ENCODE assay signal across 8 cellular contexts in the genomic region with DNA sequence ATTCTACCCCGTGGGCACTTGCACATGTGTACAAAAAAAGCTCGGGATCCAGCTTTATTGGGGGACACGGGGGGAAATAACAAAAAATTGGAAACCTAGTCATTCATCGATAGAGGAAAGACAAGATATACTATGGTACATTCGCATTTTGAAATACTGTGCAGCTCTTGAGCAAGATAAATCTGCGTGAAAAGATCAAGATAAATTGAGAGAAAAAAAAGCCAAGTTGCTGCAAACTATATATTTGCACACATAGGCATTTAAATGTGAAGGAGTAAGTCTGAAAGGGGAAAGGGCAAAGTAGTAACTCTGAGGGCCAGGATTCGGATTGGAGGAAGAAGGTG. TPM values are rescaled to one million over a fixed set of nuclear protein-coding genes. Genes with fewer than 3 reads are reported as not detected.
DNase-seq lines count a peak whose midpoint lies in the region; ATAC-seq and TF ChIP-seq lines count a peak whose summit lies in the region.

No MANE protein-coding gene starts in this region.

- intact Hi-C loops in adrenal gland (cut with DNase I) (no loop called here), testis (cut with DNase I; ENCODE audit: low total_unique reads) (no loop called here)

- no peak for TF ChIP-seq POLR2A in adrenal gland (IDR thresholded peaks at IDR 0.05)
- TF ChIP-seq POLR2A in testis (IDR thresholded peaks at IDR 0.05) = no peak

- H3K4me3 ChIP-seq in adrenal gland = peak overlapping the region in 3 of 4 donors; percentile 50 to 78 (median 72)
- H3K4me3 ChIP-seq in testis = peak overlapping the region; percentile 84 to 89

- no peaks in the 10 kb centered on the region for H3K27me3 Mint-ChIP-seq in T-helper 2 cell treated with Interferon-gamma antibody and Interleukin-4, amounts not matched to agents 5 μg/mL and 100 μg/mL, for 36 hours (ENCODE audit: low read depth)

- DNase-seq in T-helper 2 cell treated with Interferon-gamma antibody and Interleukin-4, amounts not matched to agents 5 μg/mL and 100 μg/mL, for 36 hours (ENCODE audit: low spot score) = no peak
- DNase-seq in T-helper 2 cell = no peak
- DNase-seq in adrenal gland = no peak
- no peak for DNase-seq in left lobe of liver (ENCODE audit: low spot score)
- DNase-seq in testis = no peak
- DNase-seq in mucosa of gallbladder (ENCODE audit: low spot score) = no peak
- DNase-seq in anterior cingulate cortex (lab: John Stamatoyannopoulos, UW) = no peak
- no peak for DNase-seq in T-helper 9 cell

- H3K9me3 ChIP-seq in adrenal gland (replicated peaks in 1 of 3) (no peaks in the 10 kb centered on the region), testis (no peaks in the 10 kb centered on the region)

- TF ChIP-seq CTCF in adrenal gland (IDR thresholded peaks at IDR 0.05) (no peak), testis (IDR thresholded peaks at IDR 0.05) (no peak)

- peak; percentile 4 for ATAC-seq in left lobe of liver

- peaks cover 27% of the 10 kb centered on the region for H3K36me3 Mint-ChIP-seq in T-helper 2 cell treated with Interferon-gamma antibody and Interleukin-4, amounts not matched to agents 5 μg/mL and 100 μg/mL, for 36 hours (ENCODE audit: low read depth)

- no peaks in the 10 kb centered on the region for H3K36me3 ChIP-seq in adrenal gland (replicated peaks in 1 of 2)
- H3K36me3 ChIP-seq in testis (ENCODE audit: low read depth, missing control alignments) = no peaks in the 10 kb centered on the region

- H3K9me3 Mint-ChIP-seq in T-helper 2 cell treated with Interferon-gamma antibody and Interleukin-4, amounts not matched to agents 5 μg/mL and 100 μg/mL, for 36 hours = no peaks in the 10 kb centered on the region

- H3K27ac Mint-ChIP-seq in T-helper 2 cell treated with Interferon-gamma antibody and Interleukin-4, amounts not matched to agents 5 μg/mL and 100 μg/mL, for 36 hours = peak overlapping the region; percentile 96

- H3K4me3 Mint-ChIP-seq in T-helper 2 cell treated with Interferon-gamma antibody and Interleukin-4, amounts not matched to agents 5 μg/mL and 100 μg/mL, for 36 hours = peak overlapping the region; percentile 93

- peaks cover 35% of the 10 kb centered on the region for H3K4me1 Mint-ChIP-seq in T-helper 2 cell treated with Interferon-gamma antibody and Interleukin-4, amounts not matched to agents 5 μg/mL and 100 μg/mL, for 36 hours (ENCODE audit: low read depth)

- H3K4me1 ChIP-seq in adrenal gland (replicated peaks in 1 of 2) = peaks cover 4 to 23% of the 10 kb centered on the region in 2 donors
- H3K4me1 ChIP-seq in testis = peaks cover 20% of the 10 kb centered on the region

- H3K27me3 ChIP-seq in adrenal gland (no peaks in the 10 kb centered on the region), testis (no peaks in the 10 kb centered on the region)

- 18 to 21% (median 20%) methylated on average over 7 of the region's 7 CpGs for WGBS in adrenal gland, 4 donors
- 12 to 16% methylated on average over 7 of the region's 7 CpGs for WGBS in testis, 2 donors

- peak overlapping the region; percentile 53 to 92 (median 73) for H3K27ac ChIP-seq in adrenal gland
- H3K27ac ChIP-seq in testis = peak overlapping the region; percentile 92 to 94

RNA-seq across cellular contexts. Expression of a gene that starts 0.6 kb away (rescaled TPM):
- 10 to 100 TPM; 15.3 to 28.7 (median 23.8) TPM for total RNA-seq in adrenal gland
- 10 to 100 TPM in 1 of 3 donors, 1 to 10 TPM in 2; 3.9 to 21.1 (median 4.5) TPM for polyA plus RNA-seq in adrenal gland
- total RNA-seq in left lobe of liver = 9.2 TPM
- total RNA-seq in testis = 10 to 100 TPM; 36.5 to 40.7 TPM
- polyA plus RNA-seq in testis (ENCODE audit: insufficient read depth, low read depth, low replicate concordance) = 21.3 TPM
- 31.1 TPM for total RNA-seq in mucosa of gallbladder

RNA-seq across cellular contexts. Expression of a gene that starts 26.9 kb away (rescaled TPM):
- total RNA-seq in adrenal gland (10 to 100 TPM; 11.3 to 25.9 (median 18.3) TPM), left lobe of liver (7.8 TPM), testis (10 to 100 TPM; 22.8 to 29.0 TPM), mucosa of gallbladder (28.6 TPM)
- polyA plus RNA-seq in adrenal gland (10 to 100 TPM; 17.5 to 21.9 (median 18.4) TPM), testis (ENCODE audit: insufficient read depth, low read depth, low replicate concordance) (8.3 TPM)
